ENCODE assay signal across 1 cellular context in the genomic region with DNA sequence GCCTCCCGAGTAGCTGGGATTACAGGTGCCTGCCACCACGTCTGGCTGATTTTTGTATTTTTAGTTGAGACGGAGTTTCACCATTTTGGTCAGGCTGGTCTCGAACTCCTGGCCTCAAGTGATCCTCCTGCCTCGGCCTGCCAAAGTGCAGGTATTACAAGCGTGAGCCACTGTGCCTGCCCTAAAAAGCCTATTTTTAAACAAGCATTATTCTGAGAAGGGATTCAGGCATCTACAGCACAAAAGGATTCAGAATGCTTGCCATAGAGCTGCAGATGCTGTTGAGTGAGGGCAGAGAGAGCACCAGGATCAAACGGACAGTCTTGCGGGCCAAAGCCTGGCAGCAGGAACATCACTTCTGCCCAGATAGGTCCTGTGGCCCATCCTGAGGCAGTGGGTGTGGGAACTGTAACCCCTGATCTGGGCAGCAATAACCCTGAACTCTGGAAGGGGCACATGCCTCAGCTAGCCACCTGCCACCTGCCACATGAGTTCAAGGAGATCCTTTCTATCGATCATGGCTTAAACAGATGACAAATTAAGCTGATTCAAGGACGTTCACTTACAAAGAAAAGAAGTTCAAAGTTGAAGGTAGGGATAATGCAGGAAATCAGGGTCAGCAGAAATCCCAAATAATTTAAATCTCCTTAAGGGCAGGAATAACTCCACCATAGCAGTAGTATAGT.
TF ChIP-seq lines count a peak whose summit lies in the region.

No MANE protein-coding gene starts in this region.

TF ChIP-seq in HepG2, 621 proteins besides CTCF, POLR2A, EP300 and RAD21 (continued from another document and continues in another):
- TF ChIP-seq GATAD2A (CRISPR knock-in tag; IDR thresholded peaks at IDR 0.05) (peak; percentile 66), ZNF607 (CRISPR knock-in tag; IDR thresholded peaks at IDR 0.05; ENCODE audit: borderline replicate concordance) (no peak), GABPB1 (CRISPR knock-in tag; IDR thresholded peaks at IDR 0.05) (no peak), ETV5 (CRISPR knock-in tag; IDR thresholded peaks at IDR 0.05; ENCODE audit: borderline replicate concordance) (no peak), ZNF20 (CRISPR knock-in tag; IDR thresholded peaks at IDR 0.05) (no peak), ZNF160 (CRISPR knock-in tag; IDR thresholded peaks at IDR 0.05) (no peak), ZNF572 (CRISPR knock-in tag; IDR thresholded peaks at IDR 0.05) (peak; percentile 57; the same call in 1 of the 2 replicates), TRIM24 (CRISPR knock-in tag; IDR thresholded peaks at IDR 0.05) (no peak), CCAR2 (optimal IDR thresholded peaks at IDR 0.05; ENCODE audit: low read depth, low read length) (no peak), RBM22 (optimal IDR thresholded peaks at IDR 0.05; ENCODE audit: low read length) (no peak), KMT2A (CRISPR knock-in tag; IDR thresholded peaks at IDR 0.05) (no peak), KLF16 (CRISPR knock-in tag; IDR thresholded peaks at IDR 0.05) (no peak), HNRNPK (IDR thresholded peaks at IDR 0.05; ENCODE audit: low read depth, low read length, poor library complexity, severe bottlenecking) (no peak), ZNF343 (CRISPR knock-in tag; IDR thresholded peaks at IDR 0.05) (no peak), ATF7 (IDR thresholded peaks at IDR 0.05) (no peak), ATF7 (CRISPR knock-in tag; IDR thresholded peaks at IDR 0.05) (no peak), ZNF547 (CRISPR knock-in tag; IDR thresholded peaks at IDR 0.05) (no peak), SP2 (CRISPR knock-in tag; IDR thresholded peaks at IDR 0.05) (no peak), ONECUT2 (CRISPR knock-in tag; IDR thresholded peaks at IDR 0.05) (peak; percentile 80), GFI1 (CRISPR knock-in tag; IDR thresholded peaks at IDR 0.05; ENCODE audit: borderline replicate concordance) (no peak), BHLHE40 (IDR thresholded peaks at IDR 0.05; ENCODE audit: low read length) (no peak), ZFP36 (IDR thresholded peaks at IDR 0.05; ENCODE audit: borderline replicate concordance, low read depth, low read length, partially characterized antibody) (no peak), ZNF230 (CRISPR knock-in tag; IDR thresholded peaks at IDR 0.05) (no peak), HOXA7 (CRISPR knock-in tag; IDR thresholded peaks at IDR 0.05) (no peak), NBN (conservative IDR thresholded peaks at IDR 0.05) (no peak)
- TF ChIP-seq, protein P1, sequence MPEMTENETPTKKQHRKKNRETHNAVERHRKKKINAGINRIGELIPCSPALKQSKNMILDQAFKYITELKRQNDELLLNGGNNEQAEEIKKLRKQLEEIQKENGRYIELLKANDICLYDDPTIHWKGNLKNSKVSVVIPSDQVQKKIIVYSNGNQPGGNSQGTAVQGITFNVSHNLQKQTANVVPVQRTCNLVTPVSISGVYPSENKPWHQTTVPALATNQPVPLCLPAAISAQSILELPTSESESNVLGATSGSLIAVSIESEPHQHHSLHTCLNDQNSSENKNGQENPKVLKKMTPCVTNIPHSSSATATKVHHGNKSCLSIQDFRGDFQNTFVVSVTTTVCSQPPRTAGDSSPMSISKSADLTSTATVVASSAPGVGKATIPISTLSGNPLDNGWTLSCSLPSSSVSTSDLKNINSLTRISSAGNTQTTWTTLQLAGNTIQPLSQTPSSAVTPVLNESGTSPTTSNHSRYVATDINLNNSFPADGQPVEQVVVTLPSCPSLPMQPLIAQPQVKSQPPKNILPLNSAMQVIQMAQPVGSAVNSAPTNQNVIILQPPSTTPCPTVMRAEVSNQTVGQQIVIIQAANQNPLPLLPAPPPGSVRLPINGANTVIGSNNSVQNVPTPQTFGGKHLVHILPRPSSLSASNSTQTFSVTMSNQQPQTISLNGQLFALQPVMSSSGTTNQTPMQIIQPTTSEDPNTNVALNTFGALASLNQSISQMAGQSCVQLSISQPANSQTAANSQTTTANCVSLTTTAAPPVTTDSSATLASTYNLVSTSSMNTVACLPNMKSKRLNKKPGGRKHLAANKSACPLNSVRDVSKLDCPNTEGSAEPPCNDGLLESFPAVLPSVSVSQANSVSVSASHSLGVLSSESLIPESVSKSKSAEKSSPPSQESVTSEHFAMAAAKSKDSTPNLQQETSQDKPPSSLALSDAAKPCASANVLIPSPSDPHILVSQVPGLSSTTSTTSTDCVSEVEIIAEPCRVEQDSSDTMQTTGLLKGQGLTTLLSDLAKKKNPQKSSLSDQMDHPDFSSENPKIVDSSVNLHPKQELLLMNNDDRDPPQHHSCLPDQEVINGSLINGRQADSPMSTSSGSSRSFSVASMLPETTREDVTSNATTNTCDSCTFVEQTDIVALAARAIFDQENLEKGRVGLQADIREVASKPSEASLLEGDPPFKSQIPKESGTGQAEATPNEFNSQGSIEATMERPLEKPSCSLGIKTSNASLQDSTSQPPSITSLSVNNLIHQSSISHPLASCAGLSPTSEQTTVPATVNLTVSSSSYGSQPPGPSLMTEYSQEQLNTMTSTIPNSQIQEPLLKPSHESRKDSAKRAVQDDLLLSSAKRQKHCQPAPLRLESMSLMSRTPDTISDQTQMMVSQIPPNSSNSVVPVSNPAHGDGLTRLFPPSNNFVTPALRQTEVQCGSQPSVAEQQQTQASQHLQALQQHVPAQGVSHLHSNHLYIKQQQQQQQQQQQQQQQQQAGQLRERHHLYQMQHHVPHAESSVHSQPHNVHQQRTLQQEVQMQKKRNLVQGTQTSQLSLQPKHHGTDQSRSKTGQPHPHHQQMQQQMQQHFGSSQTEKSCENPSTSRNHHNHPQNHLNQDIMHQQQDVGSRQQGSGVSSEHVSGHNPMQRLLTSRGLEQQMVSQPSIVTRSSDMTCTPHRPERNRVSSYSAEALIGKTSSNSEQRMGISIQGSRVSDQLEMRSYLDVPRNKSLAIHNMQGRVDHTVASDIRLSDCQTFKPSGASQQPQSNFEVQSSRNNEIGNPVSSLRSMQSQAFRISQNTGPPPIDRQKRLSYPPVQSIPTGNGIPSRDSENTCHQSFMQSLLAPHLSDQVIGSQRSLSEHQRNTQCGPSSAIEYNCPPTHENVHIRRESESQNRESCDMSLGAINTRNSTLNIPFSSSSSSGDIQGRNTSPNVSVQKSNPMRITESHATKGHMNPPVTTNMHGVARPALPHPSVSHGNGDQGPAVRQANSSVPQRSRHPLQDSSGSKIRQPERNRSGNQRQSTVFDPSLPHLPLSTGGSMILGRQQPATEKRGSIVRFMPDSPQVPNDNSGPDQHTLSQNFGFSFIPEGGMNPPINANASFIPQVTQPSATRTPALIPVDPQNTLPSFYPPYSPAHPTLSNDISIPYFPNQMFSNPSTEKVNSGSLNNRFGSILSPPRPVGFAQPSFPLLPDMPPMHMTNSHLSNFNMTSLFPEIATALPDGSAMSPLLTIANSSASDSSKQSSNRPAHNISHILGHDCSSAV (CRISPR knock-in tag; IDR thresholded peaks at IDR 0.05; ENCODE audit: borderline replicate concordance) = no peak
- TF ChIP-seq, protein P2, sequence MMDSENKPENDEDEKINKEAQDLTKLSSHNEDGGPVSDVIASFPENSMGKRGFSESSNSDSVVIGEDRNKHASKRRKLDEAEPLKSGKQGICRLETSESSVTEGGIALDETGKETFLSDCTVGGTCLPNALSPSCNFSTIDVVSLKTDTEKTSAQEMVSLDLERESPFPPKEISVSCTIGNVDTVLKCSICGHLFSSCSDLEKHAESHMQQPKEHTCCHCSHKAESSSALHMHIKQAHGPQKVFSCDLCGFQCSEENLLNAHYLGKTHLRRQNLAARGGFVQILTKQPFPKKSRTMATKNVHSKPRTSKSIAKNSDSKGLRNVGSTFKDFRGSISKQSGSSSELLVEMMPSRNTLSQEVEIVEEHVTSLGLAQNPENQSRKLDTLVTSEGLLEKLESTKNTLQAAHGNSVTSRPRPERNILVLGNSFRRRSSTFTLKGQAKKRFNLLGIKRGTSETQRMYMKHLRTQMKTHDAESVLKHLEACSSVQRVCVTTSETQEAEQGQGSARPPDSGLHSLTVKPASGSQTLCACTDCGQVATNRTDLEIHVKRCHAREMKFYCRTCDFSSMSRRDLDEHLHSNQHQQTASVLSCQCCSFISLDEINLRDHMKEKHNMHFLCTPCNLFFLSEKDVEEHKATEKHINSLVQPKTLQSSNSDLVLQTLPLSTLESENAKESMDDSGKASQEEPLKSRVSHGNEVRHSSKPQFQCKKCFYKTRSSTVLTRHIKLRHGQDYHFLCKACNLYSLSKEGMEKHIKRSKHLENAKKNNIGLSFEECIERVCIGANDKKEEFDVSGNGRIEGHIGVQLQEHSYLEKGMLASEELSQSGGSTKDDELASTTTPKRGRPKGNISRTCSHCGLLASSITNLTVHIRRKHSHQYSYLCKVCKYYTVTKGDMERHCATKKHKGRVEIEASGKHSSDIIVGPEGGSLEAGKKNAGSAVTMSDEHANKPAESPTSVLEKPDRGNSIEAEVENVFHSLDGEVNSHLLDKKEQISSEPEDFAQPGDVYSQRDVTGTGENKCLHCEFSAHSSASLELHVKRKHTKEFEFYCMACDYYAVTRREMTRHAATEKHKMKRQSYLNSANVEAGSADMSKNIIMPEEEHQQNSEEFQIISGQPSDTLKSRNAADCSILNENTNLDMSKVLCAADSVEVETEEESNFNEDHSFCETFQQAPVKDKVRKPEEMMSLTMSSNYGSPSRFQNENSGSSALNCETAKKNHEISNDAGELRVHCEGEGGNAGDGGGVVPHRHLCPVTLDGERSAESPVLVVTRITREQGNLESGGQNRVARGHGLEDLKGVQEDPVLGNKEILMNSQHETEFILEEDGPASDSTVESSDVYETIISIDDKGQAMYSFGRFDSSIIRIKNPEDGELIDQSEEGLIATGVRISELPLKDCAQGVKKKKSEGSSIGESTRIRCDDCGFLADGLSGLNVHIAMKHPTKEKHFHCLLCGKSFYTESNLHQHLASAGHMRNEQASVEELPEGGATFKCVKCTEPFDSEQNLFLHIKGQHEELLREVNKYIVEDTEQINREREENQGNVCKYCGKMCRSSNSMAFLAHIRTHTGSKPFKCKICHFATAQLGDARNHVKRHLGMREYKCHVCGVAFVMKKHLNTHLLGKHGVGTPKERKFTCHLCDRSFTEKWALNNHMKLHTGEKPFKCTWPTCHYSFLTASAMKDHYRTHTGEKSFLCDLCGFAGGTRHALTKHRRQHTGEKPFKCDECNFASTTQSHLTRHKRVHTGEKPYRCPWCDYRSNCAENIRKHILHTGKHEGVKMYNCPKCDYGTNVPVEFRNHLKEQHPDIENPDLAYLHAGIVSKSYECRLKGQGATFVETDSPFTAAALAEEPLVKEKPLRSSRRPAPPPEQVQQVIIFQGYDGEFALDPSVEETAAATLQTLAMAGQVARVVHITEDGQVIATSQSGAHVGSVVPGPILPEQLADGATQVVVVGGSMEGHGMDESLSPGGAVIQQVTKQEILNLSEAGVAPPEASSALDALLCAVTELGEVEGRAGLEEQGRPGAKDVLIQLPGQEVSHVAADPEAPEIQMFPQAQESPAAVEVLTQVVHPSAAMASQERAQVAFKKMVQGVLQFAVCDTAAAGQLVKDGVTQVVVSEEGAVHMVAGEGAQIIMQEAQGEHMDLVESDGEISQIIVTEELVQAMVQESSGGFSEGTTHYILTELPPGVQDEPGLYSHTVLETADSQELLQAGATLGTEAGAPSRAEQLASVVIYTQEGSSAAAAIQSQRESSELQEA (CRISPR knock-in tag; IDR thresholded peaks at IDR 0.05; ENCODE audit: not compliant biosample characterization) = no peak
- TF ChIP-seq, protein P3, sequence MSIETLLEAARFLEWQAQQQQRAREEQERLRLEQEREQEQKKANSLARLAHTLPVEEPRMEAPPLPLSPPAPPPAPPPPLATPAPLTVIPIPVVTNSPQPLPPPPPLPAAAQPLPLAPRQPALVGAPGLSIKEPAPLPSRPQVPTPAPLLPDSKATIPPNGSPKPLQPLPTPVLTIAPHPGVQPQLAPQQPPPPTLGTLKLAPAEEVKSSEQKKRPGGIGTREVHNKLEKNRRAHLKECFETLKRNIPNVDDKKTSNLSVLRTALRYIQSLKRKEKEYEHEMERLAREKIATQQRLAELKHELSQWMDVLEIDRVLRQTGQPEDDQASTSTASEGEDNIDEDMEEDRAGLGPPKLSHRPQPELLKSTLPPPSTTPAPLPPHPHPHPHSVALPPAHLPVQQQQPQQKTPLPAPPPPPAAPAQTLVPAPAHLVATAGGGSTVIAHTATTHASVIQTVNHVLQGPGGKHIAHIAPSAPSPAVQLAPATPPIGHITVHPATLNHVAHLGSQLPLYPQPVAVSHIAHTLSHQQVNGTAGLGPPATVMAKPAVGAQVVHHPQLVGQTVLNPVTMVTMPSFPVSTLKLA (IDR thresholded peaks at IDR 0.05) = peak; percentile 31; the same call in 1 of the 2 replicates
- TF ChIP-seq, protein P4, sequence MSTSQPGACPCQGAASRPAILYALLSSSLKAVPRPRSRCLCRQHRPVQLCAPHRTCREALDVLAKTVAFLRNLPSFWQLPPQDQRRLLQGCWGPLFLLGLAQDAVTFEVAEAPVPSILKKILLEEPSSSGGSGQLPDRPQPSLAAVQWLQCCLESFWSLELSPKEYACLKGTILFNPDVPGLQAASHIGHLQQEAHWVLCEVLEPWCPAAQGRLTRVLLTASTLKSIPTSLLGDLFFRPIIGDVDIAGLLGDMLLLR (CRISPR knock-in tag; IDR thresholded peaks at IDR 0.05) = no peak
- TF ChIP-seq, protein P5, sequence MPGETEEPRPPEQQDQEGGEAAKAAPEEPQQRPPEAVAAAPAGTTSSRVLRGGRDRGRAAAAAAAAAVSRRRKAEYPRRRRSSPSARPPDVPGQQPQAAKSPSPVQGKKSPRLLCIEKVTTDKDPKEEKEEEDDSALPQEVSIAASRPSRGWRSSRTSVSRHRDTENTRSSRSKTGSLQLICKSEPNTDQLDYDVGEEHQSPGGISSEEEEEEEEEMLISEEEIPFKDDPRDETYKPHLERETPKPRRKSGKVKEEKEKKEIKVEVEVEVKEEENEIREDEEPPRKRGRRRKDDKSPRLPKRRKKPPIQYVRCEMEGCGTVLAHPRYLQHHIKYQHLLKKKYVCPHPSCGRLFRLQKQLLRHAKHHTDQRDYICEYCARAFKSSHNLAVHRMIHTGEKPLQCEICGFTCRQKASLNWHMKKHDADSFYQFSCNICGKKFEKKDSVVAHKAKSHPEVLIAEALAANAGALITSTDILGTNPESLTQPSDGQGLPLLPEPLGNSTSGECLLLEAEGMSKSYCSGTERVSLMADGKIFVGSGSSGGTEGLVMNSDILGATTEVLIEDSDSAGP (CRISPR knock-in tag; IDR thresholded peaks at IDR 0.05; ENCODE audit: borderline replicate concordance) = peak; percentile 44; the same call in 1 of the 2 replicates
- TF ChIP-seq, protein P6, sequence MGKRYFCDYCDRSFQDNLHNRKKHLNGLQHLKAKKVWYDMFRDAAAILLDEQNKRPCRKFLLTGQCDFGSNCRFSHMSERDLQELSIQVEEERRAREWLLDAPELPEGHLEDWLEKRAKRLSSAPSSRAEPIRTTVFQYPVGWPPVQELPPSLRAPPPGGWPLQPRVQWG (CRISPR knock-in tag; IDR thresholded peaks at IDR 0.05; ENCODE audit: borderline replicate concordance, low read depth) = no peak
- TF ChIP-seq, protein P7, sequence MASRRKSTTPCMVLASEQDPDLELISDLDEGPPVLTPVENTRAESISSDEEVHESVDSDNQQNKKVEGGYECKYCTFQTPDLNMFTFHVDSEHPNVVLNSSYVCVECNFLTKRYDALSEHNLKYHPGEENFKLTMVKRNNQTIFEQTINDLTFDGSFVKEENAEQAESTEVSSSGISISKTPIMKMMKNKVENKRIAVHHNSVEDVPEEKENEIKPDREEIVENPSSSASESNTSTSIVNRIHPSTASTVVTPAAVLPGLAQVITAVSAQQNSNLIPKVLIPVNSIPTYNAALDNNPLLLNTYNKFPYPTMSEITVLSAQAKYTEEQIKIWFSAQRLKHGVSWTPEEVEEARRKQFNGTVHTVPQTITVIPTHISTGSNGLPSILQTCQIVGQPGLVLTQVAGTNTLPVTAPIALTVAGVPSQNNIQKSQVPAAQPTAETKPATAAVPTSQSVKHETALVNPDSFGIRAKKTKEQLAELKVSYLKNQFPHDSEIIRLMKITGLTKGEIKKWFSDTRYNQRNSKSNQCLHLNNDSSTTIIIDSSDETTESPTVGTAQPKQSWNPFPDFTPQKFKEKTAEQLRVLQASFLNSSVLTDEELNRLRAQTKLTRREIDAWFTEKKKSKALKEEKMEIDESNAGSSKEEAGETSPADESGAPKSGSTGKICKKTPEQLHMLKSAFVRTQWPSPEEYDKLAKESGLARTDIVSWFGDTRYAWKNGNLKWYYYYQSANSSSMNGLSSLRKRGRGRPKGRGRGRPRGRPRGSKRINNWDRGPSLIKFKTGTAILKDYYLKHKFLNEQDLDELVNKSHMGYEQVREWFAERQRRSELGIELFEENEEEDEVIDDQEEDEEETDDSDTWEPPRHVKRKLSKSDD (CRISPR knock-in tag; IDR thresholded peaks at IDR 0.05; ENCODE audit: low read depth) = no peak
